ENCODE assay signal across 21 cellular contexts in genomic region chr3:42720126-42720525, GRCh38. TPM values are rescaled to one million over a fixed set of nuclear protein-coding genes. Genes with fewer than 3 reads are reported as not detected.
"Had no signal": no experiment of that assay in that cellular context is flagged by ENCODE, and none has a peak within 500 bp of the region (broad histone marks: within the 10 kb centered on the region; RNA-seq: fewer than 3 reads in every experiment).

No MANE protein-coding gene starts in this region.

- H3K27ac Mint-ChIP-seq: activated naive CD8-positive, alpha-beta T cell treated with anti-CD3 and anti-CD28 coated beads for 36 hours; brain; immature natural killer cell; stimulated activated memory B cell treated with anti-CD40 and anti-IgM and Interleukin-4, amounts not matched to agents 10 μg/mL and 1 μg/mL and 100 μg/mL, for 72 hours had no signal

- H3K4me3 ChIP-seq: lung, pancreas, tibial nerve, uterus had no signal

- H3K9me3 ChIP-seq: pancreas, tibial nerve, uterus had no signal

- H3K4me1 ChIP-seq: pancreas, tibial nerve, uterus had no signal

- H3K9me3 Mint-ChIP-seq: activated naive CD8-positive, alpha-beta T cell treated with anti-CD3 and anti-CD28 coated beads for 36 hours; brain; immature natural killer cell; neural crest cell; stimulated activated memory B cell treated with anti-CD40 and anti-IgM and Interleukin-4, amounts not matched to agents 10 μg/mL and 1 μg/mL and 100 μg/mL, for 72 hours had no signal

- ATAC-seq: activated CD4-positive, CD25-positive, alpha-beta regulatory T cell treated with anti-CD3 and anti-CD28 coated beads, Interleukin-2, amount 50 U/mL, for 24 hours; pancreas; stimulated activated memory B cell treated with anti-CD40 and anti-IgM and Interleukin-4, amounts not matched to agents 10 μg/mL and 1 μg/mL and 100 μg/mL, for 72 hours had no signal

- H3K36me3 Mint-ChIP-seq: activated naive CD8-positive, alpha-beta T cell treated with anti-CD3 and anti-CD28 coated beads for 36 hours; brain; immature natural killer cell; stimulated activated memory B cell treated with anti-CD40 and anti-IgM and Interleukin-4, amounts not matched to agents 10 μg/mL and 1 μg/mL and 100 μg/mL, for 72 hours had no signal

- H3K36me3 ChIP-seq: pancreas, tibial nerve, uterus had no signal

- DNase-seq: activated CD4-positive, alpha-beta T cell treated with anti-CD3 and anti-CD28 coated beads, Interleukin-2, amount 50 U/mL, for 1 hour; activated CD8-positive, alpha-beta memory T cell treated with anti-CD3 and anti-CD28 coated beads for 24 hours; activated naive CD8-positive, alpha-beta T cell treated with anti-CD3 and anti-CD28 coated beads for 36 hours; cerebellar nuclear complex; dermis blood vessel endothelial cell; foreskin melanocyte; immature natural killer cell; left cardiac atrium; midbrain; pancreas; stimulated activated CD4-positive, alpha-beta T cell treated with anti-CD3 and anti-CD28 coated beads, Interleukin-2, amount 100 ng/mL, for 48 hours; uterus had no signal

- H3K4me3 Mint-ChIP-seq: activated naive CD8-positive, alpha-beta T cell treated with anti-CD3 and anti-CD28 coated beads for 36 hours; brain; immature natural killer cell; neural crest cell; stimulated activated memory B cell treated with anti-CD40 and anti-IgM and Interleukin-4, amounts not matched to agents 10 μg/mL and 1 μg/mL and 100 μg/mL, for 72 hours had no signal

- H3K27ac ChIP-seq: epithelial cell of prostate, pancreas, tibial nerve, uterus had no signal

- H3K27me3 ChIP-seq: pancreas, tibial nerve, uterus had no signal

- H3K4me1 Mint-ChIP-seq: activated naive CD8-positive, alpha-beta T cell treated with anti-CD3 and anti-CD28 coated beads for 36 hours; immature natural killer cell; neural crest cell; stimulated activated memory B cell treated with anti-CD40 and anti-IgM and Interleukin-4, amounts not matched to agents 10 μg/mL and 1 μg/mL and 100 μg/mL, for 72 hours had no signal

RNA-seq across cellular contexts. Expression of gene HHATL, which starts 17.5 kb away (rescaled TPM):
- total RNA-seq: activated naive CD8-positive, alpha-beta T cell treated with anti-CD3 and anti-CD28 coated beads for 36 hours; dermis blood vessel endothelial cell; fibroblast of lung; neural crest cell; renal cortical epithelial cell had no signal

RNA-seq across cellular contexts. Expression of gene KLHL40, which starts 34.8 kb away (rescaled TPM):
- total RNA-seq: activated naive CD8-positive, alpha-beta T cell treated with anti-CD3 and anti-CD28 coated beads for 36 hours; fibroblast of lung; lung; neural crest cell; pancreas; renal cortical epithelial cell; uterus had no signal
